In genomic region chr14:59269431-59269830, GRCh38 we compare ENCODE assay signal across 25 cellular contexts.
"Had no signal": no experiment of that assay in that cellular context is flagged by ENCODE, and none has a peak within 500 bp of the region (broad histone marks: within the 10 kb centered on the region; RNA-seq: fewer than 3 reads in every experiment).

No MANE protein-coding gene starts in this region.

- DNase-seq: colonic mucosa; effector CD8-positive, alpha-beta T cell; endodermal cell; foreskin fibroblast; gastrocnemius medialis; head of caudate nucleus; mucosa of descending colon; naive B cell; occipital lobe; ovary; retina; right lobe of liver; small intestine; stimulated activated CD4-positive, alpha-beta T cell treated with anti-CD3 and anti-CD28 coated beads, Interleukin-15, amount 100 ng/mL, for 24 hours; stimulated activated CD4-positive, alpha-beta T cell treated with anti-CD3 and anti-CD28 coated beads, Interleukin-2, amount 100 ng/mL, for 48 hours; stimulated activated naive B cell treated with anti-CD40 and anti-IgM and Interleukin-4, amounts not matched to agents 10 μg/mL and 1 μg/mL and 100 μg/mL, for 72 hours; stomach; thyroid gland; trophoblast cell had no signal

- H3K4me1 ChIP-seq: colonic mucosa, right lobe of liver had no signal

- H3K4me3 Mint-ChIP-seq: dendritic cell treated with granulocyte-macrophage colony-stimulating factor and Interleukin-4, amounts not matched to agents 40 ng/mL and 50 ng/mL, for 4 days; endodermal cell; mesothelial cell of epicardium; naive B cell; nephron; stimulated activated naive B cell treated with anti-CD40 and anti-IgM and Interleukin-4, amounts not matched to agents 10 μg/mL and 1 μg/mL and 100 μg/mL, for 72 hours had no signal

- H3K27ac ChIP-seq: colonic mucosa, epithelial cell of prostate, gastrocnemius medialis, ovary, right lobe of liver, stomach, thyroid gland had no signal

- H3K27ac Mint-ChIP-seq: dendritic cell treated with granulocyte-macrophage colony-stimulating factor and Interleukin-4, amounts not matched to agents 40 ng/mL and 50 ng/mL, for 4 days; endodermal cell; nephron; stimulated activated naive B cell treated with anti-CD40 and anti-IgM and Interleukin-4, amounts not matched to agents 10 μg/mL and 1 μg/mL and 100 μg/mL, for 72 hours had no signal

- ATAC-seq: esophagus mucosa; gastrocnemius medialis; mucosa of descending colon; right lobe of liver; stimulated activated naive B cell treated with anti-CD40 and anti-IgM and Interleukin-4, amounts not matched to agents 10 μg/mL and 1 μg/mL and 100 μg/mL, for 72 hours had no signal

- H3K9me3 ChIP-seq: colonic mucosa, gastrocnemius medialis, mucosa of descending colon, ovary, right lobe of liver, stomach, thyroid gland had no signal

- H3K4me3 ChIP-seq: colonic mucosa, gastrocnemius medialis, lung, mucosa of descending colon, ovary, right lobe of liver, stomach, thyroid gland had no signal

- H3K27me3 Mint-ChIP-seq: dendritic cell treated with granulocyte-macrophage colony-stimulating factor and Interleukin-4, amounts not matched to agents 40 ng/mL and 50 ng/mL, for 4 days; naive B cell; stimulated activated naive B cell treated with anti-CD40 and anti-IgM and Interleukin-4, amounts not matched to agents 10 μg/mL and 1 μg/mL and 100 μg/mL, for 72 hours had no signal

- H3K36me3 ChIP-seq: colonic mucosa, gastrocnemius medialis, ovary, right lobe of liver, thyroid gland had no signal

- H3K9me3 Mint-ChIP-seq: dendritic cell treated with granulocyte-macrophage colony-stimulating factor and Interleukin-4, amounts not matched to agents 40 ng/mL and 50 ng/mL, for 4 days; endodermal cell; nephron had no signal

- H3K27me3 ChIP-seq: colonic mucosa, gastrocnemius medialis, ovary, right lobe of liver, stomach, thyroid gland had no signal
